ENCODE assay signal across 20 cellular contexts in the genomic region with DNA sequence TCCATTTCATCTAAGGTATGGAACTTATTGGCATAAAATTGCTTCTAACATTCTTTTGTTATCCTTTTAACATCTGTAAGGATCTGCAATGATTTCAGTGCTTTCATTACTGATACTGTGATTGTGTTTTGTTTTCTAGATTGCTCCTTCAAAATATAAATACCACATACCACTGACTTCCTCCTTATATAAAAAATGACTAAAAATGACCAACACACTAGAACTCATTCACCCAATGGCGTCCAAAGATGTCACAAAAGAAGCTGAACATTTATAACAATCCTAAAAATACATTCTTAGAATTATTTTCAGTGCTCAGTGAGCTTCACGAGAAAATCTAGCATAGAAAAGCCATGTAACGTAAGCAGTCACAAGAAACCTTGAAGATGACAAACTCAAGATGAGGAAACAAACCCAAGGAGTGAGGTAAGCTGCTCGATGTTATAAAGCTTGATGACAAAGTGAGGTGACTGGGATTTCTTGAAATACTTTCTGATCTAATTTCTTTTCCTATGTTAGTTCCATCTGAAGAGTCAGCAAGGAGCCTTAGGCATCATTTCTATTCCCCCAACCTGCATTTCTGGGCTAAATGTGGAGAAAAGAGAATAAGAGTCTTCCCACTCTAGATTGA. TPM values are rescaled to one million over a fixed set of nuclear protein-coding genes. Genes with fewer than 3 reads are reported as not detected.
DNase-seq lines count a peak whose midpoint lies in the region; ATAC-seq and TF ChIP-seq lines count a peak whose summit lies in the region.
"Had no signal": no experiment of that assay in that cellular context is flagged by ENCODE, and none has a peak within 500 bp of the region (broad histone marks: within the 10 kb centered on the region; RNA-seq: fewer than 3 reads in every experiment).

No MANE protein-coding gene starts in this region.

- H3K4me3 Mint-ChIP-seq in activated CD4-positive, alpha-beta T cell treated with anti-CD3 and anti-CD28 coated beads, Interleukin-2, amount 10 ng/mL, durations not matched to agents 7 days and 5 days, result no peak overlapping the region
- no peak overlapping the region for H3K4me3 Mint-ChIP-seq in activated naive CD8-positive, alpha-beta T cell treated with anti-CD3 and anti-CD28 coated beads, Interleukin-2, amount 50 U/mL, for 24 hours
- H3K4me3 Mint-ChIP-seq in neural progenitor cell, result no peak overlapping the region

- no peak overlapping the region for H3K27ac ChIP-seq in KMS-11
- H3K27ac ChIP-seq in neural progenitor cell, result peak overlapping the region; percentile 22
- H3K27ac ChIP-seq: C4-2B, pancreas, upper lobe of right lung had no signal

- peak overlapping the region; percentile 38 for H3K27ac Mint-ChIP-seq in activated CD4-positive, alpha-beta T cell treated with anti-CD3 and anti-CD28 coated beads, Interleukin-2, amount 10 ng/mL, durations not matched to agents 7 days and 5 days
- peak overlapping the region; percentile 5 for H3K27ac Mint-ChIP-seq in activated naive CD8-positive, alpha-beta T cell treated with anti-CD3 and anti-CD28 coated beads, Interleukin-2, amount 50 U/mL, for 24 hours
- H3K27ac Mint-ChIP-seq in neural progenitor cell, result no peak overlapping the region

- CTCF ChIA-PET in activated CD4-positive, alpha-beta T cell treated with anti-CD3 and anti-CD28 coated beads, Interleukin-2, amount 10 ng/mL, durations not matched to agents 7 days and 5 days (lab: Charles Lee), result no interaction called here

- POLR2A ChIA-PET in activated CD4-positive, alpha-beta T cell treated with anti-CD3 and anti-CD28 coated beads, Interleukin-2, amount 10 ng/mL, durations not matched to agents 7 days and 5 days (lab: Charles Lee), result interaction anchor here (0.6 kb wide), 1 partner anchor 50 kb away, joined by 3 read pairs; no protein-coding TSS in a partner anchor

- H3F3A ChIP-seq in neural progenitor cell (ENCODE audit: low read depth), result peaks cover 29% of the 10 kb centered on the region

- TF ChIP-seq CTCF in KMS-11 (conservative IDR thresholded peaks at IDR 0.05; ENCODE audit: low read depth, low read length) (no peak), neural progenitor cell (IDR thresholded peaks at IDR 0.05) (no peak)

- H3K36me3 ChIP-seq in KMS-11 (ENCODE audit: insufficient read depth) (no peaks in the 10 kb centered on the region), neural progenitor cell (no peaks in the 10 kb centered on the region)
- H3K36me3 ChIP-seq: pancreas, upper lobe of right lung had no signal

- no peaks in the 10 kb centered on the region for H3K27me3 Mint-ChIP-seq in activated CD4-positive, alpha-beta T cell treated with anti-CD3 and anti-CD28 coated beads, Interleukin-2, amount 10 ng/mL, durations not matched to agents 7 days and 5 days
- no peaks in the 10 kb centered on the region for H3K27me3 Mint-ChIP-seq in activated naive CD8-positive, alpha-beta T cell treated with anti-CD3 and anti-CD28 coated beads, Interleukin-2, amount 50 U/mL, for 24 hours
- no peaks in the 10 kb centered on the region for H3K27me3 Mint-ChIP-seq in neural progenitor cell (ENCODE audit: insufficient read depth, low read depth)

- no peaks in the 10 kb centered on the region for H3K9me3 ChIP-seq in neural progenitor cell (ENCODE audit: low read depth)
- H3K9me3 ChIP-seq: pancreas, SK-N-SH, upper lobe of right lung had no signal

- H3K9ac ChIP-seq in KMS-11 (no peak overlapping the region), neural progenitor cell (no peak overlapping the region)
- H3K9ac ChIP-seq: SK-N-SH had no signal

- DNase-seq in activated CD4-positive, alpha-beta T cell treated with anti-CD3 and anti-CD28 coated beads, Interleukin-2, amount 10 ng/mL, durations not matched to agents 7 days and 5 days, result no peak
- DNase-seq in activated CD4-positive, alpha-beta T cell treated with anti-CD3 and anti-CD28 coated beads for 1 hour, result no peak
- DNase-seq in activated naive CD8-positive, alpha-beta T cell treated with anti-CD3 and anti-CD28 coated beads, Interleukin-2, amount 50 U/mL, for 24 hours, result no peak
- DNase-seq in neural progenitor cell (ENCODE audit: low spot score) (no peak), NCI-H1694 (lab: John Stamatoyannopoulos, UW) (no peak), NCI-H524 treated with DMSO at 0.1 percent for 48 hours (lab: John Stamatoyannopoulos, UW) (no peak)
- DNase-seq: activated naive CD4-positive, alpha-beta T cell treated with anti-CD3 and anti-CD28 coated beads, Interleukin-2, amount 50 U/mL, for 16 hours; dorsolateral prefrontal cortex; HCEC 1CT; hypothalamus; left cardiac atrium; NCI-H446 treated with DMSO at 0.1 percent for 48 hours; pancreas; PC-3; SK-N-SH; stimulated activated CD4-positive, alpha-beta T cell treated with anti-CD3 and anti-CD28 coated beads, Interleukin-4, amount 100 ng/mL, for 4 hours; upper lobe of right lung had no signal

- ATAC-seq in activated naive CD8-positive, alpha-beta T cell treated with anti-CD3 and anti-CD28 coated beads, Interleukin-2, amount 50 U/mL, for 24 hours, result no peak
- no peak for ATAC-seq in GM21367 (IDR thresholded peaks at IDR 0.05; ENCODE audit: unreplicated experiment)
- ATAC-seq: left cardiac atrium, pancreas, PC-3, upper lobe of right lung had no signal

- H3K9me3 Mint-ChIP-seq in activated CD4-positive, alpha-beta T cell treated with anti-CD3 and anti-CD28 coated beads, Interleukin-2, amount 10 ng/mL, durations not matched to agents 7 days and 5 days, result no peaks in the 10 kb centered on the region
- no peaks in the 10 kb centered on the region for H3K9me3 Mint-ChIP-seq in activated naive CD8-positive, alpha-beta T cell treated with anti-CD3 and anti-CD28 coated beads, Interleukin-2, amount 50 U/mL, for 24 hours
- H3K9me3 Mint-ChIP-seq in neural progenitor cell, result no peaks in the 10 kb centered on the region

- H3K4me2 ChIP-seq in KMS-11, result peak overlapping the region; percentile 5; the same call in 1 of the 2 replicates
- H3K4me2 ChIP-seq in neural progenitor cell, result no peak overlapping the region
- H3K4me2 ChIP-seq: SK-N-SH had no signal

- H3K4me3 ChIP-seq in KMS-11 (IDR thresholded peaks at IDR 0.05; ENCODE audit: insufficient read depth, low read depth, low read length), result no peak overlapping the region
- H3K4me3 ChIP-seq in neural progenitor cell, result no peak overlapping the region
- H3K4me3 ChIP-seq: dorsolateral prefrontal cortex, pancreas, upper lobe of right lung had no signal

- H3K36me3 Mint-ChIP-seq in activated CD4-positive, alpha-beta T cell treated with anti-CD3 and anti-CD28 coated beads, Interleukin-2, amount 10 ng/mL, durations not matched to agents 7 days and 5 days (ENCODE audit: low read depth), result peaks cover 21% of the 10 kb centered on the region
- peaks cover 9% of the 10 kb centered on the region for H3K36me3 Mint-ChIP-seq in activated naive CD8-positive, alpha-beta T cell treated with anti-CD3 and anti-CD28 coated beads, Interleukin-2, amount 50 U/mL, for 24 hours (ENCODE audit: low read depth)
- peaks cover 9% of the 10 kb centered on the region for H3K36me3 Mint-ChIP-seq in neural progenitor cell

- H3K4me1 ChIP-seq in KMS-11 (ENCODE audit: low read depth, poor library complexity, severe bottlenecking), result peaks cover 74% of the 10 kb centered on the region
- H3K4me1 ChIP-seq in neural progenitor cell, result no peaks in the 10 kb centered on the region

- peaks cover 57% of the 10 kb centered on the region for H3K4me1 Mint-ChIP-seq in activated CD4-positive, alpha-beta T cell treated with anti-CD3 and anti-CD28 coated beads, Interleukin-2, amount 10 ng/mL, durations not matched to agents 7 days and 5 days
- peaks cover 57% of the 10 kb centered on the region for H3K4me1 Mint-ChIP-seq in activated naive CD8-positive, alpha-beta T cell treated with anti-CD3 and anti-CD28 coated beads, Interleukin-2, amount 50 U/mL, for 24 hours
- H3K4me1 Mint-ChIP-seq in neural progenitor cell, result peaks cover 2% of the 10 kb centered on the region

- H3K79me2 ChIP-seq in KMS-11 (ENCODE audit: insufficient read depth, low read depth) (peaks cover 85% of the 10 kb centered on the region), neural progenitor cell (ENCODE audit: low read depth) (peaks cover 98% of the 10 kb centered on the region)

- H3K27me3 ChIP-seq in KMS-11 (ENCODE audit: insufficient read depth, low read depth) (no peaks in the 10 kb centered on the region), neural progenitor cell (no peaks in the 10 kb centered on the region)
- H3K27me3 ChIP-seq: dorsolateral prefrontal cortex, pancreas, upper lobe of right lung had no signal

- peaks cover 21% of the 10 kb centered on the region for H4K20me1 ChIP-seq in KMS-11 (ENCODE audit: insufficient read depth)
- H4K20me1 ChIP-seq in neural progenitor cell (ENCODE audit: low read depth), result peaks cover 78% of the 10 kb centered on the region

- no peak overlapping the region for H2AFZ ChIP-seq in KMS-11 (ENCODE audit: low read depth)
- no peak overlapping the region for H2AFZ ChIP-seq in neural progenitor cell (replicated peaks)

RNA-seq across cellular contexts. Expression of a gene that starts 42.6 kb away (rescaled TPM):
- total RNA-seq in activated CD4-positive, alpha-beta T cell treated with anti-CD3 and anti-CD28 coated beads, Interleukin-2, amount 10 ng/mL, durations not matched to agents 7 days and 5 days, result 10 to 100 TPM; 10.9 to 12.0 TPM
- total RNA-seq in neural progenitor cell (ENCODE audit: low replicate concordance), result 14.6 and 20.6 TPM in 2 replicates

RNA-seq across cellular contexts. Expression of a gene that starts 52.1 kb away (rescaled TPM):
- total RNA-seq in activated CD4-positive, alpha-beta T cell treated with anti-CD3 and anti-CD28 coated beads, Interleukin-2, amount 10 ng/mL, durations not matched to agents 7 days and 5 days, result 10 to 100 TPM; 78.5 to 79.6 TPM
- 29.1 and 41.4 TPM in 2 replicates for total RNA-seq in neural progenitor cell (ENCODE audit: low replicate concordance)
